Comparison of ENCODE assay signal across 10 cellular contexts in genomic region chr5:124383693-124384092, GRCh38.
"Had no signal": no experiment of that assay in that cellular context is flagged by ENCODE, and none has a peak within 500 bp of the region (broad histone marks: within the 10 kb centered on the region; RNA-seq: fewer than 3 reads in every experiment).

No MANE protein-coding gene starts in this region.

- H3K4me2 ChIP-seq: GM23338 had no signal

- H3K4me3 ChIP-seq: GM23338, K562 had no signal

- H3K27ac Mint-ChIP-seq: GM23338, H9, HFFc6 had no signal

- ATAC-seq: GM23338, K562 had no signal

- DNase-seq: H9, HCEC 1CT, HFFc6, IMR-90, KG1 had no signal

- FAIRE-seq: H1, H54, K562 had no signal

- H3K4me3 Mint-ChIP-seq: GM23338, H9, HFFc6 had no signal

- H3K27ac ChIP-seq: HL-60 had no signal

- H2AFZ ChIP-seq: GM23338 had no signal
